9 cellular contexts compared by ENCODE assay signal in genomic region chr7:64888901-64889685, GRCh38. TPM values are rescaled to one million over a fixed set of nuclear protein-coding genes. Genes with fewer than 3 reads are reported as not detected.
DNase-seq lines count a peak whose midpoint lies in the region; ATAC-seq, FAIRE-seq and TF ChIP-seq lines count a peak whose summit lies in the region.
"Had no signal": no experiment of that assay in that cellular context is flagged by ENCODE, and none has a peak within 500 bp of the region (broad histone marks: within the 10 kb centered on the region; RNA-seq: fewer than 3 reads in every experiment).

No MANE protein-coding gene starts in this region.

- peaks cover 8% of the 10 kb centered on the region for H3K9me3 Mint-ChIP-seq in astrocyte (ENCODE audit: unreplicated experiment)
- peaks cover 0 to 3% (median 0%) of the 10 kb centered on the region in 6 donors for H3K9me3 Mint-ChIP-seq in immature natural killer cell

- H3K4me3 ChIP-seq in astrocyte (ENCODE audit: insufficient read depth, low read depth, low read length): peak overlapping the region; percentile 5
- peak overlapping the region; percentile 43 to 48 for H3K4me3 ChIP-seq in small intestine (ENCODE audit: low read depth in 1 of 2, low read length in 2 of 2)

- H3K4me1 ChIP-seq in astrocyte (ENCODE audit: insufficient read depth, low read length) (no peaks in the 10 kb centered on the region), small intestine (ENCODE audit: control insufficient read depth in 2 of 2, insufficient read depth in 1 of 2, low read depth in 1 of 2, low read length in 1 of 2) (no peaks in the 10 kb centered on the region)

- H3K4me3 Mint-ChIP-seq in astrocyte (ENCODE audit: unreplicated experiment): peak overlapping the region; percentile 80
- H3K4me3 Mint-ChIP-seq in immature natural killer cell: peak overlapping the region; percentile 77 to 83 (median 81)

- 3 to 6% (median 4%) methylated on average over 52 to 60 of the region's 60 CpGs for WGBS in small intestine, 3 donors

- H3K36me3 Mint-ChIP-seq in astrocyte (ENCODE audit: low read depth, unreplicated experiment) (no peaks in the 10 kb centered on the region), immature natural killer cell (peaks cover 0 to 2% (median 0%) of the 10 kb centered on the region in 3 donors)

- H3K9ac ChIP-seq in astrocyte (ENCODE audit: low read length): no peak overlapping the region

- ATAC-seq in HG02970 (IDR thresholded peaks at IDR 0.05; ENCODE audit: low FRiP score, unreplicated experiment): no peak

- H3K9me3 ChIP-seq in astrocyte (ENCODE audit: insufficient read depth, low read depth, low read length) (peaks cover 5% of the 10 kb centered on the region), small intestine (ENCODE audit: control insufficient read depth, low read depth) (no peaks in the 10 kb centered on the region)

- peak overlapping the region; percentile 82 for H3K4me2 ChIP-seq in astrocyte (ENCODE audit: low read length)

- no peaks in the 10 kb centered on the region for H4K20me1 ChIP-seq in astrocyte (ENCODE audit: insufficient read depth, low read length)

- H3K4me1 Mint-ChIP-seq in astrocyte (ENCODE audit: low read depth, unreplicated experiment) (no peaks in the 10 kb centered on the region), immature natural killer cell (peaks cover 10 to 12% of the 10 kb centered on the region in 2 donors)

- H3K27ac ChIP-seq in astrocyte (ENCODE audit: low read depth, low read length): no peak overlapping the region
- no peak overlapping the region for H3K27ac ChIP-seq in small intestine (ENCODE audit: low read depth in 1 of 2, low read length in 1 of 2)

- no peaks in the 10 kb centered on the region for H3K79me2 ChIP-seq in astrocyte (ENCODE audit: insufficient read depth, low read length)

- DNase-seq in activated CD8-positive, alpha-beta memory T cell treated with anti-CD3 and anti-CD28 coated beads, Interleukin-2, amount 50 U/mL, for 48 hours: peak; percentile 62
- DNase-seq in activated CD8-positive, alpha-beta memory T cell treated with anti-CD3 and anti-CD28 coated beads for 24 hours: no peak
- no peak for DNase-seq in astrocyte (ENCODE audit: low read depth)
- peak in 1 of 3 donors; percentile 4 for DNase-seq in immature natural killer cell
- peak; percentile 19 for DNase-seq in small intestine
- DNase-seq in NCI-H2227 (lab: John Stamatoyannopoulos, UW; ENCODE audit: unreplicated experiment): no peak
- no peak for DNase-seq in LoVo (ENCODE audit: low spot score)
- DNase-seq: DND-41 had no signal

- H3K27me3 ChIP-seq in astrocyte (ENCODE audit: insufficient read depth, low read length) (peaks cover 12% of the 10 kb centered on the region), small intestine (ENCODE audit: control insufficient read depth in 2 of 2, insufficient read depth in 2 of 2, low read length in 2 of 2) (peaks cover 0 to 7% of the 10 kb centered on the region in 2 donors)

- H3K27me3 Mint-ChIP-seq in astrocyte (ENCODE audit: low read depth, unreplicated experiment) (peaks cover 71% of the 10 kb centered on the region), immature natural killer cell (ENCODE audit: low read depth in 3 of 3) (peaks cover 12 to 29% (median 28%) of the 10 kb centered on the region in 3 donors)

- TF ChIP-seq CTCF in astrocyte (IDR thresholded peaks at IDR 0.05; ENCODE audit: insufficient read depth, low read depth, low read length): no peak

- H2AFZ ChIP-seq in astrocyte (ENCODE audit: low read depth, low read length): peak overlapping the region; percentile 73

- FAIRE-seq in astrocyte (lab: Jason Lieb, UNC) (no peak), small intestine (lab: Jason Lieb, UNC) (no peak)

- H3K27ac Mint-ChIP-seq in astrocyte (ENCODE audit: unreplicated experiment) (no peak overlapping the region), immature natural killer cell (no peak overlapping the region)

- H3K36me3 ChIP-seq in astrocyte (ENCODE audit: insufficient read depth, low read length) (no peaks in the 10 kb centered on the region), small intestine (ENCODE audit: control insufficient read depth in 2 of 2, insufficient read depth in 2 of 2, low read length in 2 of 2) (no peaks in the 10 kb centered on the region)

RNA-seq across cellular contexts. Expression of gene ZNF273, which starts 14.0 kb away (rescaled TPM):
- total RNA-seq in astrocyte: 3.5 and 5.0 TPM in 2 replicates
- polyA plus RNA-seq in immature natural killer cell (1 to 10 TPM; 1.8 to 3.2 (median 2.1) TPM), small intestine (1 to 10 TPM in 1 of 3 donors, under 1 TPM in 2; 0.27 to 3.4 (median 0.67) TPM)

Comparison
In these comparisons a context has a peak if more than half of its experiments do, and no peak if none do; other contexts are left out.
1. DNase-seq: peak in activated CD8-positive, alpha-beta memory T cell treated with anti-CD3 and anti-CD28 coated beads, Interleukin-2, amount 50 U/mL, for 48 hours (single experiment) and small intestine (single experiment); none in activated CD8-positive, alpha-beta memory T cell treated with anti-CD3 and anti-CD28 coated beads for 24 hours (single experiment), astrocyte (single experiment), NCI-H2227 (single experiment) and LoVo (single experiment).